ENCODE assay signal across 8 cellular contexts in the genomic region with DNA sequence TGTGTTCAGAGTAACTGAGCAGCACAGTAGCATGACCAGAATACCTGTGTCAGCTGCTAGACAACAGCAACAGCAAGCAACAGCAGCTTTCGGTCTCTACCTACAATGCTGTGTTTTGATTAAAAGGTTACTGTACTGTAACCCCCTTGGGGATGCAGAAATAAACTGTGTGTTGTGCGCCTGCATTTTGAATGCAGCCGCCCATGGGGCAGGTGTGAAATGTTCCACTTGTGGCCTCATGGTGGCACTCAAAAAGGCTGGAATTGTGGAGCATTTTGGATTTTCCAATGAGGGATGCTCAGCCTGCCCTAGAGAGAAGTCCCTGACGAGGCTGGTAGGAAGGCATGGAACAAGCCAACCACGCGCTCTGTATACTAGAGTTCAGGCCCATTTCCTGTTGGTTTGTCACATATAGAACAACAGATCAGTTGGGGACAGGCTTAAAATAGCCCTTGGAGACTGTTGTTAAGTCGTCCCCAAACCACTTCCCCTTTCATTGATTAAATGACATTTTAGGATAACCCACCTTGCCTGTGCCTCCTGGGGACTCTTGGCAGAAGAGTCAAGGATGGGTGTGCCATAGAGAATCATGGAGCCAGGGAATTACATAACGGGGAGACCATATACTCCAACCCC. TPM values are rescaled to one million over a fixed set of nuclear protein-coding genes. Genes with fewer than 3 reads are reported as not detected.
DNase-seq lines count a peak whose midpoint lies in the region; ATAC-seq and TF ChIP-seq lines count a peak whose summit lies in the region.

No MANE protein-coding gene starts in this region.

- CTCF ChIA-PET in GM10248 (lab: Yijun Ruan, JAX): interaction anchor here (1.6 to 6.2 kb wide), 3 partner anchors 8 to 16 kb away, joined by 6 to 65 read pairs (median 6); no protein-coding TSS in a partner anchor

- DNase-seq in GM10248 (ENCODE audit: extremely low spot score): peak; percentile 64
- peak; percentile 31 for DNase-seq in left colon
- DNase-seq in NCI-H524 treated with DMSO at 0.1 percent for 48 hours (lab: John Stamatoyannopoulos, UW): no peak
- DNase-seq in mucosa of gallbladder (ENCODE audit: low spot score): no peak
- DNase-seq in NCI-H2196 treated with DMSO at 0.1 percent for 48 hours (lab: John Stamatoyannopoulos, UW; ENCODE audit: unreplicated experiment): no peak

- H2AFZ ChIP-seq in SU-DHL-6 (ENCODE audit: low read depth, low read length, severe bottlenecking): no peak overlapping the region

- ATAC-seq in GM19463 (IDR thresholded peaks at IDR 0.05; ENCODE audit: unreplicated experiment) (peak; percentile 72), HG03378 (IDR thresholded peaks at IDR 0.05; ENCODE audit: unreplicated experiment) (peak; percentile 81), left colon (peak; percentile 75)

- no peak overlapping the region for H3K4me3 ChIP-seq in SU-DHL-6 (ENCODE audit: insufficient read depth, low read length, poor library complexity, severe bottlenecking)

- peak overlapping the region; percentile 34 for H3K27ac ChIP-seq in SU-DHL-6 (ENCODE audit: low read depth, low read length)

- no peaks in the 10 kb centered on the region for H3K36me3 ChIP-seq in SU-DHL-6 (ENCODE audit: low read length)

- H3K9me2 ChIP-seq in SU-DHL-6 (replicated peaks; ENCODE audit: insufficient read depth, low read length): no peaks in the 10 kb centered on the region

- intact Hi-C loops in left colon (cut with DNase I, micrococcal nuclease): loop anchor here in 1 of 2 donors (10.0 kb wide), 1 partner anchor 110 kb away; no protein-coding TSS in a partner anchor

- no peaks in the 10 kb centered on the region for H3K9me3 ChIP-seq in SU-DHL-6 (ENCODE audit: insufficient read depth, low read length)

- H4K20me1 ChIP-seq in SU-DHL-6 (ENCODE audit: low read depth, low read length): no peaks in the 10 kb centered on the region

- TF ChIP-seq CTCF in GM10248 (IDR thresholded peaks at IDR 0.05; ENCODE audit: control extremely low read depth, extremely low read depth, low read depth, missing control alignments) (peak; percentile 19), SU-DHL-6 (IDR thresholded peaks at IDR 0.05; ENCODE audit: insufficient read depth, low read length, poor library complexity, severe bottlenecking) (peak; percentile 24)

- no peak overlapping the region for H3K9ac ChIP-seq in SU-DHL-6 (ENCODE audit: low read length)

- no peaks in the 10 kb centered on the region for H3K27me3 ChIP-seq in SU-DHL-6 (ENCODE audit: low read length)

- no peaks in the 10 kb centered on the region; the same call in 1 of the 2 replicates for H3F3A ChIP-seq in SU-DHL-6 (ENCODE audit: insufficient read depth)

- H3K4me2 ChIP-seq in SU-DHL-6 (ENCODE audit: low read depth, low read length, poor library complexity, severe bottlenecking): peak overlapping the region; percentile 40

- POLR2A ChIA-PET in GM10248 (lab: Yijun Ruan, JAX): no interaction called here

- no peaks in the 10 kb centered on the region for H3K79me2 ChIP-seq in SU-DHL-6 (ENCODE audit: insufficient read depth, low read length)

RNA-seq across cellular contexts. Expression of a gene that starts 27.1 kb away (rescaled TPM):
- total RNA-seq in left colon (10 to 100 TPM; 15.3 to 30.9 TPM), mucosa of gallbladder (77.0 TPM)

RNA-seq across cellular contexts. Expression of a gene that starts 44.2 kb away (rescaled TPM):
- total RNA-seq in left colon: 10 to 100 TPM; 11.6 to 12.5 TPM
- total RNA-seq in mucosa of gallbladder: 12.5 TPM

Comparison
In these comparisons a context has a peak if more than half of its experiments do, and no peak if none do; other contexts are left out.
1. DNase-seq: peak in GM10248 (single experiment) and left colon (2 of 2); none in NCI-H524 treated with DMSO at 0.1 percent for 48 hours (single experiment), mucosa of gallbladder (single experiment) and NCI-H2196 treated with DMSO at 0.1 percent for 48 hours (single experiment).
2. Peak in every context shown above with its lines, with median percentiles within 50 percentile points of each other: ATAC-seq.